In genomic region chr9:83359039-83359438, GRCh38 we compare ENCODE assay signal across 28 cellular contexts.
"Had no signal": no experiment of that assay in that cellular context is flagged by ENCODE, and none has a peak within 500 bp of the region (broad histone marks: within the 10 kb centered on the region; RNA-seq: fewer than 3 reads in every experiment).

No MANE protein-coding gene starts in this region.

- H3K36me3 ChIP-seq: heart right ventricle, lower lobe of right lung, neural progenitor cell, neutrophil, ovary, suprapubic skin, thoracic aorta, tibial artery, uterus had no signal

- H3K4me2 ChIP-seq: hepatocyte, neural progenitor cell, smooth muscle cell had no signal

- H3K27me3 ChIP-seq: heart right ventricle, hepatocyte, neural progenitor cell, neutrophil, ovary, suprapubic skin, tibial artery, uterus had no signal

- H2AFZ ChIP-seq: hepatocyte, neural progenitor cell had no signal

- H3K27ac Mint-ChIP-seq: naive thymus-derived CD8-positive, alpha-beta T cell; nephron; neural progenitor cell; progenitor cell of endocrine pancreas; stimulated activated naive CD8-positive, alpha-beta T cell treated with anti-CD3 and anti-CD28 coated beads, Interleukin-15, Interleukin-2, amounts not matched to agents 100 ng/mL and 50 ng/mL, for 24 hours had no signal

- DNase-seq: glutamatergic neuron; heart right ventricle; kidney glomerular epithelial cell; left cardiac atrium; lower lobe of right lung; mammary epithelial cell; mesenchymal stem cell; naive thymus-derived CD8-positive, alpha-beta T cell; occipital lobe; ovary; retina; right cardiac atrium; stimulated activated CD4-positive, alpha-beta T cell treated with anti-CD3 and anti-CD28 coated beads, Interleukin-15, amount 100 ng/mL, for 24 hours; stimulated activated CD4-positive, alpha-beta T cell treated with anti-CD3 and anti-CD28 coated beads, Interleukin-2, amount 100 ng/mL, for 24 hours; stimulated activated CD4-positive, alpha-beta T cell treated with anti-CD3 and anti-CD28 coated beads, Interleukin-4, amount 100 ng/mL, for 1 hour; stimulated activated naive CD4-positive, alpha-beta T cell; tibial artery; uterus had no signal

- H3K9ac ChIP-seq: neural progenitor cell had no signal

- H3K36me3 Mint-ChIP-seq: neural progenitor cell had no signal

- H3K4me1 Mint-ChIP-seq: naive thymus-derived CD8-positive, alpha-beta T cell had no signal

- H3K9me3 Mint-ChIP-seq: neural progenitor cell; stimulated activated naive CD8-positive, alpha-beta T cell treated with anti-CD3 and anti-CD28 coated beads, Interleukin-15, Interleukin-2, amounts not matched to agents 100 ng/mL and 50 ng/mL, for 24 hours had no signal

- H3K4me3 Mint-ChIP-seq: naive thymus-derived CD8-positive, alpha-beta T cell; nephron; neural progenitor cell; stimulated activated naive CD8-positive, alpha-beta T cell treated with anti-CD3 and anti-CD28 coated beads, Interleukin-15, Interleukin-2, amounts not matched to agents 100 ng/mL and 50 ng/mL, for 24 hours had no signal

- H3K27ac ChIP-seq: heart right ventricle, hepatocyte, lower lobe of right lung, neural progenitor cell, neutrophil, ovary, suprapubic skin, thoracic aorta, tibial artery, uterus had no signal

- H3K4me3 ChIP-seq: heart right ventricle, hepatocyte, lower lobe of right lung, neural progenitor cell, ovary, smooth muscle cell, suprapubic skin, thoracic aorta, tibial artery, uterus had no signal

- H3K9me3 ChIP-seq: lower lobe of right lung, neutrophil, ovary, suprapubic skin, thoracic aorta, uterus had no signal

- ATAC-seq: heart right ventricle; left cardiac atrium; left lobe of liver; naive thymus-derived CD8-positive, alpha-beta T cell; right cardiac atrium had no signal

- H3K79me2 ChIP-seq: hepatocyte had no signal

- H3K4me1 ChIP-seq: lower lobe of right lung, neural progenitor cell, suprapubic skin, tibial artery, uterus had no signal
